In the genomic region with DNA sequence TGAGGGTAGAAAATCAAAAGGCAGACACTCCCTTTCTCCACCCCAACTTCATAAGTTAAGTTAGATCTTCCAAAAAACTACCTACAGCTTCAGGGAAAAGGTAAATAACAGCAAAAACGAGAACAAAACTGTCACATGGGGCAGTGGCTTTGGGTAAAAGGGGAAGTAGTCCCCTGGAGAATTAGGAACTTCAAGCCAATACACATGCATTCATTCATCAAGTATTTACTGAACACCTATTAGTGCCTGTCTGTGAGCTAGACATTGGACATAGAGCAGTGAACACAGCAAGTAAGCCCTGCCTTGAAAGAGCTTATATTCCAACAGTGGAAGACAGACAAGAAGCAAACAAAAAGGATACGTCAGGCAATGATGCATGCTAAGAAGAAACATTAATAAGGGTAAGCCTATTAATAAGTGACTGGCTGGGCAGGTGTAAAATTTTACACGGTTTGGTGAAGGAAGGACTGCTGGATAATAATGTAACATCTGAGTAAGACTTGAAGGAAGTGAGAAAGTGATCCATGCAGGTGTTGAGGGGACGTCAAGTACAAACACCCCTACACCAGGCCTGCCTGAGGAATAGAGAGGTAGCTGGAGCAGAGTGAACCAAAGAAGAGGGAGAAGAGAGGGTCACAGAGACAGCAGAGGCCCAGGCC, we compare ENCODE assay signal across 19 cellular contexts.
DNase-seq lines count a peak whose midpoint lies in the region; ATAC-seq, FAIRE-seq and TF ChIP-seq lines count a peak whose summit lies in the region.
"Had no signal": no experiment of that assay in that cellular context is flagged by ENCODE, and none has a peak within 500 bp of the region (broad histone marks: within the 10 kb centered on the region; RNA-seq: fewer than 3 reads in every experiment).

No MANE protein-coding gene starts in this region.

- POLR2A ChIA-PET in GM12878 (lab: Charles Lee), result no interaction called here

- DNase-seq in GM12878 (ENCODE audit: low read depth, low spot score) (no peak), H54 (ENCODE audit: insufficient read length, low spot score) (no peak), dedifferentiated amniotic fluid mesenchymal stem cell (ENCODE audit: extremely low spot score) (no peak), DMS114 treated with DMSO at 0.1 percent for 48 hours (lab: John Stamatoyannopoulos, UW; ENCODE audit: unreplicated experiment) (no peak)
- DNase-seq: esophagus squamous epithelium, heart right ventricle, IMR-90, NCI-H1436, NCI-H524 treated with DMSO at 0.1 percent for 48 hours had no signal

- BruUV-seq in GM12878 (replicated peaks; lab: Mats Ljungman, UMichigan), result no TSS peak

- in situ Hi-C loops in GM12878 (cut with MboI), result no loop called here

- SMC1A ChIA-PET in GM12878 (lab: Charles Lee; ENCODE audit: uncharacterized antibody, unreplicated experiment), result interaction anchor here (3.4 to 4.1 kb wide), 2 partner anchors 9 to 13 kb away, joined by 12 to 24 read pairs; no protein-coding TSS in a partner anchor

- RAD21 ChIA-PET in GM12878 (lab: Charles Lee; ENCODE audit: unreplicated experiment), result interaction anchor here (0.9 kb wide), 1 partner anchor 13 kb away, joined by 4 read pairs; no protein-coding TSS in a partner anchor

- no peaks in the 10 kb centered on the region for H3K9me3 ChIP-seq in GM12878 (replicated peaks; ENCODE audit: control insufficient read depth, insufficient read depth, low read length)
- H3K9me3 ChIP-seq: esophagus squamous epithelium, heart right ventricle, thoracic aorta had no signal

- H3K36me3 ChIP-seq in GM12878 (ENCODE audit: control insufficient read depth in 2 of 2, insufficient read depth in 2 of 2, low read length in 1 of 2), result no peaks in the 10 kb centered on the region
- H3K36me3 ChIP-seq: esophagus squamous epithelium, heart right ventricle, thoracic aorta had no signal

- TF ChIP-seq CTCF in GM12878 (IDR thresholded peaks at IDR 0.05 in 2 of 3, conservative IDR thresholded peaks at IDR 0.05 in 1 of 3; ENCODE audit: control insufficient read depth in 2 of 3, extremely low read depth in 1 of 3, insufficient read depth in 1 of 3, low read depth in 3 of 3, low read length in 3 of 3), result no peak

- 0 out of 2 replicates have a peak overlapping the region, but pooled peaks have one; percentile 14 for H3K4me2 ChIP-seq in GM12878 (ENCODE audit: control insufficient read depth, insufficient read depth)

- no peak overlapping the region for H2AFZ ChIP-seq in GM12878 (ENCODE audit: control insufficient read depth, low read depth, low read length)
- H2AFZ ChIP-seq: parathyroid adenoma had no signal

- no peaks in the 10 kb centered on the region for H3K79me2 ChIP-seq in GM12878 (ENCODE audit: control insufficient read depth, insufficient read depth, low read length)
- H3K79me2 ChIP-seq: parathyroid adenoma had no signal

- no peaks in the 10 kb centered on the region for H4K20me1 ChIP-seq in GM12878 (ENCODE audit: control insufficient read depth, insufficient read depth)

- peaks cover 6% of the 10 kb centered on the region; the same call in 1 of the 2 replicates for H3K4me1 ChIP-seq in GM12878 (ENCODE audit: control insufficient read depth, insufficient read depth, low read length)
- H3K4me1 ChIP-seq: heart right ventricle, parathyroid adenoma had no signal

- CTCF ChIA-PET in GM12878 (lab: Yijun Ruan, JAX), result interaction anchor here (1.7 kb wide), 1 partner anchor 13 kb away, joined by 5 read pairs; no protein-coding TSS in a partner anchor

- 12% methylated on average over 4 of the region's 4 CpGs for WGBS in GM12878 (ENCODE audit: insufficient coverage, insufficient replicate concordance, low lambda C conversion rate, missing lambda C conversion rate)

- no peak overlapping the region for H3K9ac ChIP-seq in GM12878 (ENCODE audit: control insufficient read depth, insufficient read depth, low read length)
- H3K9ac ChIP-seq: parathyroid adenoma had no signal

- TF ChIP-seq EP300 in GM12878 (IDR thresholded peaks at IDR 0.05; ENCODE audit: borderline replicate concordance in 1 of 2, control insufficient read depth in 1 of 2, low read depth in 2 of 2, low read length in 2 of 2), result no peak

- H3K27ac ChIP-seq in GM12878 (ENCODE audit: control insufficient read depth, insufficient read depth), result no peak overlapping the region
- H3K27ac ChIP-seq: coronary artery, heart right ventricle, parathyroid adenoma had no signal

- intact Hi-C loops in GM12878 (cut with micrococcal nuclease; ENCODE audit: unreplicated experiment), result no loop called here

- FAIRE-seq in GM12878 (lab: Jason Lieb, UNC), result peak; percentile 18
- FAIRE-seq in H54 (lab: Jason Lieb, UNC), result no peak
- FAIRE-seq: astrocyte, D721Med had no signal

- ATAC-seq in GM18508 (IDR thresholded peaks at IDR 0.05; ENCODE audit: insufficient read depth, unreplicated experiment) (peak; percentile 49), GM21515 (IDR thresholded peaks at IDR 0.05; ENCODE audit: unreplicated experiment) (peak; percentile 66), HG03139 (IDR thresholded peaks at IDR 0.05; ENCODE audit: unreplicated experiment) (peak; percentile 72), GM12878 (peak; percentile 64), HG02973 (IDR thresholded peaks at IDR 0.05; ENCODE audit: unreplicated experiment) (no peak)
- ATAC-seq: activated T-helper 17 cell treated with anti-CD3 and anti-CD28 coated beads, Interleukin-2, amount 50 U/mL, for 72 hours; heart right ventricle had no signal

- TF ChIP-seq POLR2A in GM12878 (IDR thresholded peaks at IDR 0.05; ENCODE audit: low read depth, low read length), result no peak
- TF ChIP-seq POLR2A in H54 (IDR thresholded peaks at IDR 0.05; ENCODE audit: low read depth, low read length), result no peak

- TF ChIP-seq RAD21 in GM12878 (IDR thresholded peaks at IDR 0.05; ENCODE audit: insufficient read depth, low read depth, low read length), result no peak

- no peaks in the 10 kb centered on the region for H3K27me3 ChIP-seq in GM12878 (replicated peaks in 1 of 2; ENCODE audit: control insufficient read depth in 2 of 2, insufficient read depth in 2 of 2, low read length in 1 of 2)
- H3K27me3 ChIP-seq: esophagus squamous epithelium, heart right ventricle had no signal

- no peak overlapping the region for H3K4me3 ChIP-seq in GM12878
- H3K4me3 ChIP-seq: coronary artery, esophagus squamous epithelium, heart right ventricle, thoracic aorta had no signal

TF ChIP-seq in GM12878, 131 proteins besides CTCF, POLR2A, EP300 and RAD21 (continues in another document):
- TF ChIP-seq TCF7 (IDR thresholded peaks at IDR 0.05; ENCODE audit: borderline replicate concordance), result no peak
- peak in 1 of 2 experiments; percentile 33; a peak in 2 of 4 replicates for TF ChIP-seq IKZF2 (IDR thresholded peaks at IDR 0.05)
- peak; percentile 27; the same call in 1 of the 2 replicates for TF ChIP-seq RAD51 (IDR thresholded peaks at IDR 0.05)
- TF ChIP-seq HDAC6 (IDR thresholded peaks at IDR 0.05; ENCODE audit: unreplicated experiment), result no peak
- TF ChIP-seq, protein P1, sequence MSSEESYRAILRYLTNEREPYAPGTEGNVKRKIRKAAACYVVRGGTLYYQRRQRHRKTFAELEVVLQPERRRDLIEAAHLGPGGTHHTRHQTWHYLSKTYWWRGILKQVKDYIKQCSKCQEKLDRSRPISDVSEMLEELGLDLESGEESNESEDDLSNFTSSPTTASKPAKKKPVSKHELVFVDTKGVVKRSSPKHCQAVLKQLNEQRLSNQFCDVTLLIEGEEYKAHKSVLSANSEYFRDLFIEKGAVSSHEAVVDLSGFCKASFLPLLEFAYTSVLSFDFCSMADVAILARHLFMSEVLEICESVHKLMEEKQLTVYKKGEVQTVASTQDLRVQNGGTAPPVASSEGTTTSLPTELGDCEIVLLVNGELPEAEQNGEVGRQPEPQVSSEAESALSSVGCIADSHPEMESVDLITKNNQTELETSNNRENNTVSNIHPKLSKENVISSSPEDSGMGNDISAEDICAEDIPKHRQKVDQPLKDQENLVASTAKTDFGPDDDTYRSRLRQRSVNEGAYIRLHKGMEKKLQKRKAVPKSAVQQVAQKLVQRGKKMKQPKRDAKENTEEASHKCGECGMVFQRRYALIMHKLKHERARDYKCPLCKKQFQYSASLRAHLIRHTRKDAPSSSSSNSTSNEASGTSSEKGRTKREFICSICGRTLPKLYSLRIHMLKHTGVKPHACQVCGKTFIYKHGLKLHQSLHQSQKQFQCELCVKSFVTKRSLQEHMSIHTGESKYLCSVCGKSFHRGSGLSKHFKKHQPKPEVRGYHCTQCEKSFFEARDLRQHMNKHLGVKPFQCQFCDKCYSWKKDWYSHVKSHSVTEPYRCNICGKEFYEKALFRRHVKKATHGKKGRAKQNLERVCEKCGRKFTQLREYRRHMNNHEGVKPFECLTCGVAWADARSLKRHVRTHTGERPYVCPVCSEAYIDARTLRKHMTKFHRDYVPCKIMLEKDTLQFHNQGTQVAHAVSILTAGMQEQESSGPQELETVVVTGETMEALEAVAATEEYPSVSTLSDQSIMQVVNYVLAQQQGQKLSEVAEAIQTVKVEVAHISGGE (CRISPR knock-in tag; IDR thresholded peaks at IDR 0.05), result no peak
- peak; percentile 88 for TF ChIP-seq ZNF24 (IDR thresholded peaks at IDR 0.05)
- no peak; the same call in 1 of the 2 replicates for TF ChIP-seq IKZF1 (conservative IDR thresholded peaks at IDR 0.05)
- no peak for TF ChIP-seq POU2F2 (IDR thresholded peaks at IDR 0.05; ENCODE audit: borderline replicate concordance, low read depth, low read length)
- TF ChIP-seq CREB1 (IDR thresholded peaks at IDR 0.05; ENCODE audit: low read depth), result no peak
- no peak for TF ChIP-seq HCFC1 (IDR thresholded peaks at IDR 0.05; ENCODE audit: low read length)
- no peak for TF ChIP-seq ZZZ3 (IDR thresholded peaks at IDR 0.05; ENCODE audit: control insufficient read depth, insufficient read length, low read depth)
- no peak for TF ChIP-seq JUNB (IDR thresholded peaks at IDR 0.05)
- TF ChIP-seq ZNF622 (IDR thresholded peaks at IDR 0.05), result no peak
- no peak for TF ChIP-seq POLR2AphosphoS5 (IDR thresholded peaks at IDR 0.05; ENCODE audit: low read length)
